ENCODE assay signal across 8 cellular contexts in genomic region chr3:111859974-111860859, GRCh38. TPM values are rescaled to one million over a fixed set of nuclear protein-coding genes. Genes with fewer than 3 reads are reported as not detected.
DNase-seq lines count a peak whose midpoint lies in the region; ATAC-seq and TF ChIP-seq lines count a peak whose summit lies in the region.

No MANE protein-coding gene starts in this region.

- H4K20me1 ChIP-seq in hepatocyte (ENCODE audit: insufficient read depth, poor library complexity, severe bottlenecking) = no peaks in the 10 kb centered on the region

- H3K36me3 Mint-ChIP-seq in T-helper 17 cell (ENCODE audit: low read depth) = no peaks in the 10 kb centered on the region

- in situ Hi-C loops in GM13976 (cut with MboI; ENCODE audit: low sequenced_read_pairs, unreplicated experiment) = loop anchor here (10.0 kb wide), 1 partner anchor 135 kb away; no protein-coding TSS in a partner anchor

- TF ChIP-seq CTCF in GM13976 (IDR thresholded peaks at IDR 0.05; ENCODE audit: borderline replicate concordance, control extremely low read depth, extremely low read depth, insufficient read depth, missing control alignments) (no peak), hepatocyte (IDR thresholded peaks at IDR 0.05; ENCODE audit: poor library complexity) (peak; percentile 53), retinal pigment epithelial cell (conservative IDR thresholded peaks at IDR 0.05; ENCODE audit: low read depth, low read length) (peak; percentile 56)

- H3K4me1 Mint-ChIP-seq in T-helper 17 cell = peaks cover 13% of the 10 kb centered on the region

- ATAC-seq in HG02623 (IDR thresholded peaks at IDR 0.05; ENCODE audit: unreplicated experiment) (peak; percentile 88), T-helper 17 cell (peak; percentile 54)

- H3K27ac ChIP-seq in hepatocyte = peak overlapping the region; percentile 98

- DNase-seq in GM13976 (ENCODE audit: low spot score) (peak; percentile 76), NCI-H1092 (lab: John Stamatoyannopoulos, UW) (peak; percentile 39), T-helper 17 cell (peak; percentile 20 to 28 (median 21)), astrocyte of the hippocampus (ENCODE audit: low read depth, low spot score) (peak; percentile 92), hepatocyte (ENCODE audit: low spot score) (peak; percentile 87), retinal pigment epithelial cell (ENCODE audit: low read depth) (peak; percentile 76), GF-D8 (lab: John Stamatoyannopoulos, UW) (no peak)

- 1% methylated on average over 31 of the region's 35 CpGs for WGBS in hepatocyte (ENCODE audit: low lambda C conversion rate, missing lambda C conversion rate)

- peak overlapping the region; percentile 93 for H3K27ac Mint-ChIP-seq in T-helper 17 cell

- peaks cover 43% of the 10 kb centered on the region for H3K79me2 ChIP-seq in hepatocyte

- peak overlapping the region; percentile 94 for H3K4me3 ChIP-seq in hepatocyte
- peak overlapping the region; percentile 92 for H3K4me3 ChIP-seq in retinal pigment epithelial cell (ENCODE audit: low read length)

- no peaks in the 10 kb centered on the region for H3K9me2 ChIP-seq in hepatocyte (replicated peaks; ENCODE audit: insufficient read depth)

- peak overlapping the region; percentile 77 for H3K4me2 ChIP-seq in hepatocyte

- no peaks in the 10 kb centered on the region for H3K36me3 ChIP-seq in hepatocyte (replicated peaks; ENCODE audit: insufficient read depth, low read depth)

- peaks cover 7% of the 10 kb centered on the region for H3K27me3 Mint-ChIP-seq in T-helper 17 cell

- H3K27me3 ChIP-seq in hepatocyte = no peaks in the 10 kb centered on the region

- H2AFZ ChIP-seq in hepatocyte = peak overlapping the region; percentile 64

- H3K9me3 ChIP-seq in T-helper 17 cell (ENCODE audit: control insufficient read depth, low read length, poor library complexity, severe bottlenecking) = no peaks in the 10 kb centered on the region
- H3K9me3 ChIP-seq in hepatocyte (ENCODE audit: low read depth) = no peaks in the 10 kb centered on the region

- H3K4me1 ChIP-seq in hepatocyte (ENCODE audit: insufficient read depth) = peaks cover 18% of the 10 kb centered on the region

- peak overlapping the region; percentile 96 for H3K4me3 Mint-ChIP-seq in T-helper 17 cell

RNA-seq across cellular contexts. Expression of gene PHLDB2, which starts 1.2 kb away (rescaled TPM):
- total RNA-seq in T-helper 17 cell (10 to 100 TPM; 24.4 to 28.0 TPM), hepatocyte (52.0 and 52.7 TPM in 2 replicates)
- polyA plus RNA-seq in hepatocyte = 43.0 and 49.0 TPM in 2 replicates
